Comparison of ENCODE assay signal across 1 cellular context in genomic region chr6:41073203-41073967, GRCh38.
TF ChIP-seq lines count a peak whose summit lies in the region.

No MANE protein-coding gene starts in this region.

TF ChIP-seq in HepG2, 621 proteins besides CTCF, POLR2A, EP300 and RAD21 (continued from another document and continues in another):
- 0 out of 2 replicates have a peak, but pooled peaks have one; percentile 49 for TF ChIP-seq KIAA2018 (CRISPR knock-in tag; IDR thresholded peaks at IDR 0.05; ENCODE audit: borderline replicate concordance)
- no peak for TF ChIP-seq NFE2L1 (CRISPR knock-in tag; IDR thresholded peaks at IDR 0.05; ENCODE audit: borderline replicate concordance)
- no peak; the same call in none of the 2 replicates for TF ChIP-seq ATF2 (CRISPR knock-in tag; IDR thresholded peaks at IDR 0.05)
- no peak for TF ChIP-seq GPBP1L1 (CRISPR knock-in tag; IDR thresholded peaks at IDR 0.05)
- 0 out of 2 replicates have a peak, but pooled peaks have one; percentile 79 for TF ChIP-seq ZNF138 (CRISPR knock-in tag; IDR thresholded peaks at IDR 0.05; ENCODE audit: low read depth)
- TF ChIP-seq AGO1 (IDR thresholded peaks at IDR 0.05; ENCODE audit: low read depth, low read length, poor library complexity, severe bottlenecking) = peak; percentile 31
- TF ChIP-seq TEAD2 (CRISPR knock-in tag; IDR thresholded peaks at IDR 0.05) = 0 out of 2 replicates have a peak, but pooled peaks have one; percentile 34
- no peak for TF ChIP-seq ZBTB38 (CRISPR knock-in tag; IDR thresholded peaks at IDR 0.05)
- TF ChIP-seq ZNF724P (CRISPR knock-in tag; IDR thresholded peaks at IDR 0.05; ENCODE audit: borderline replicate concordance) = no peak; the same call in 1 of the 2 replicates
- no peak for TF ChIP-seq STAT5B (CRISPR knock-in tag; IDR thresholded peaks at IDR 0.05)
- TF ChIP-seq ZNF639 (CRISPR knock-in tag; conservative IDR thresholded peaks at IDR 0.05) = peak; percentile 99
- TF ChIP-seq ZSCAN30 (CRISPR knock-in tag; IDR thresholded peaks at IDR 0.05) = no peak
- TF ChIP-seq ZBTB44 (CRISPR knock-in tag; IDR thresholded peaks at IDR 0.05) = no peak
- TF ChIP-seq IRF2 (CRISPR knock-in tag; IDR thresholded peaks at IDR 0.05) = peak; percentile 17; the same call in 1 of the 2 replicates
- no peak; the same call in 1 of the 2 replicates for TF ChIP-seq ZNF556 (CRISPR knock-in tag; IDR thresholded peaks at IDR 0.05; ENCODE audit: borderline replicate concordance)
- TF ChIP-seq POGK (CRISPR knock-in tag; conservative IDR thresholded peaks at IDR 0.05) = 0 out of 2 replicates have a peak, but pooled peaks have one; percentile 5
- no peak for TF ChIP-seq ZC3H13 (CRISPR knock-in tag; IDR thresholded peaks at IDR 0.05)
- 0 out of 2 replicates have a peak, but pooled peaks have one; percentile 18 for TF ChIP-seq ARID2 (CRISPR knock-in tag; IDR thresholded peaks at IDR 0.05; ENCODE audit: borderline replicate concordance)
- TF ChIP-seq UBTF (CRISPR knock-in tag; IDR thresholded peaks at IDR 0.05) = peak; percentile 90
- peak; percentile 77 for TF ChIP-seq POLR2G (IDR thresholded peaks at IDR 0.05; ENCODE audit: low read depth, low read length)
- peak; percentile 86; the same call in 1 of the 2 replicates for TF ChIP-seq ZNF235 (CRISPR knock-in tag; IDR thresholded peaks at IDR 0.05; ENCODE audit: borderline replicate concordance)
- TF ChIP-seq ZNF558 (CRISPR knock-in tag; IDR thresholded peaks at IDR 0.05; ENCODE audit: borderline replicate concordance) = no peak
- TF ChIP-seq CENPT (CRISPR knock-in tag; IDR thresholded peaks at IDR 0.05; ENCODE audit: low read depth) = peak; percentile 71; the same call in 1 of the 2 replicates
- no peak; the same call in 1 of the 2 replicates for TF ChIP-seq SMYD3 (CRISPR knock-in tag; IDR thresholded peaks at IDR 0.05)
- no peak for TF ChIP-seq ZNF766 (CRISPR knock-in tag; IDR thresholded peaks at IDR 0.05; ENCODE audit: borderline replicate concordance)
- no peak for TF ChIP-seq TIGD3 (CRISPR knock-in tag; IDR thresholded peaks at IDR 0.05; ENCODE audit: borderline replicate concordance)
- TF ChIP-seq ZBTB34 (CRISPR knock-in tag; IDR thresholded peaks at IDR 0.05) = no peak
- TF ChIP-seq POLR2AphosphoS2 (IDR thresholded peaks at IDR 0.05; ENCODE audit: low read depth, low read length) = no peak
- TF ChIP-seq ZNF580 (CRISPR knock-in tag; IDR thresholded peaks at IDR 0.05; ENCODE audit: borderline replicate concordance, low read depth) = peak; percentile 40; the same call in 1 of the 2 replicates
- no peak for TF ChIP-seq KLF11 (CRISPR knock-in tag; IDR thresholded peaks at IDR 0.05)
- TF ChIP-seq PREB (CRISPR knock-in tag; IDR thresholded peaks at IDR 0.05) = peak; percentile 95
